10 cellular contexts compared by ENCODE assay signal in the genomic region with DNA sequence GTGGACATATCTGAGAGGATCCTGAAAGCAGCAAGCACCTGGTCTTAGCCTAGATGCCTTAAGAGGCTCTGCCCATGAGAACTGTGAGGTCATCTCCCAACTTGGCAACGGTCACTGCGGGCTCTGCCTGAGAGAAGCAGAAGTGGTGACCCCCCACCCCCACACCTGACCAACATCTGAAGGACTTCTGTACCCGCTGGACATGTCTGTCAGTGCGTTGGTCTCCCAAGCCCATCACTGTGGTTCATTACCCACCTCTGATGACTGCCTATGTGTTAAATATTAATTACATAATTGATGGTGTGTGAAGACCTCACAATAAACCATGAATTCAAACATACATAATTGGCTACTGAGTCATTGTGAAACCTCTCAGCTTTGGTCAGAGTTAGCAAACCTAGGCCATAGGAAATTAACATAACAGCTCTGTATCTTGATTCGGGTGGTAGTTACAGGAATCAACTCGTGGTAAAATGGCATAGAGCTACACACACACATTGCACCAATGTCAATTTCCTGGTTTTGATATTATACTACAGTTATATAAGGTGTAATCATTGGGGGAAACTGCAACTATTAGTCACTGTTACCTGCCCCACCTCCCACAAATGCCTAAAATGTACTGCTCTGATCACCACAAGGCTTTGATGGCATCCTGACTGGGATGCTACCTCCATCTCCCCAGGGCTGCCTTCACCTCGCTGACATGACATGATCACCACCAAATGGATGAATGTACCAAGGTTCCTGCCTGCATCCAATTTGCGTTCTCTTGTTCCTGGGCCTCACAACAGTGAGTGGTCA. TPM values are rescaled to one million over a fixed set of nuclear protein-coding genes. Genes with fewer than 3 reads are reported as not detected.
DNase-seq lines count a peak whose midpoint lies in the region; ATAC-seq and TF ChIP-seq lines count a peak whose summit lies in the region.
"Had no signal": no experiment of that assay in that cellular context is flagged by ENCODE, and none has a peak within 500 bp of the region (broad histone marks: within the 10 kb centered on the region; RNA-seq: fewer than 3 reads in every experiment).

No MANE protein-coding gene starts in this region.

- H3K9me3 Mint-ChIP-seq in endothelial cell (ENCODE audit: unreplicated experiment), result peaks cover 10% of the 10 kb centered on the region

- DNase-seq in myocyte (ENCODE audit: low read depth) (peak; percentile 33), Kasumi-1 (lab: John Stamatoyannopoulos, UW) (no peak), endothelial cell (ENCODE audit: low spot score) (no peak), SK-N-DZ (ENCODE audit: low spot score) (no peak), hippocampal formation (lab: John Stamatoyannopoulos, UW) (no peak)
- DNase-seq: naive B cell, RPMI8226 had no signal

- TF ChIP-seq CTCF in endothelial cell (IDR thresholded peaks at IDR 0.05; ENCODE audit: unreplicated experiment), result no peak

- ATAC-seq in GM18873 (IDR thresholded peaks at IDR 0.05; ENCODE audit: low FRiP score, unreplicated experiment) (peak; percentile 77), GM21723 (IDR thresholded peaks at IDR 0.05; ENCODE audit: unreplicated experiment) (peak; percentile 42), HG03460 (IDR thresholded peaks at IDR 0.05; ENCODE audit: unreplicated experiment) (peak; percentile 59)

- H3K4me3 Mint-ChIP-seq in endothelial cell (ENCODE audit: unreplicated experiment), result no peak overlapping the region

- no peaks in the 10 kb centered on the region for H3K4me1 Mint-ChIP-seq in endothelial cell (ENCODE audit: unreplicated experiment)

- peaks cover 11% of the 10 kb centered on the region for H3K36me3 Mint-ChIP-seq in endothelial cell (ENCODE audit: low read depth, unreplicated experiment)
- H3K36me3 Mint-ChIP-seq: naive B cell had no signal

- no peaks in the 10 kb centered on the region for H3K27me3 Mint-ChIP-seq in endothelial cell (ENCODE audit: unreplicated experiment)
- H3K27me3 Mint-ChIP-seq: naive B cell had no signal

- no peak overlapping the region for H3K27ac Mint-ChIP-seq in endothelial cell (ENCODE audit: unreplicated experiment)

RNA-seq across cellular contexts. Expression of gene GALNT1, which starts 4.3 kb away (rescaled TPM):
- total RNA-seq in myocyte (92.5 and 95.4 TPM in 2 replicates), endothelial cell (ENCODE audit: unreplicated experiment) (174 TPM)
- 40.4 TPM for polyA plus RNA-seq in myocyte (2012)
- polyA plus RNA-seq in SK-N-DZ (2014; cell fraction: cytosol; rRNA removed), result 32.5 and 39.0 TPM in 2 replicates
- 11.1 and 16.6 TPM in 2 replicates for polyA plus RNA-seq in SK-N-DZ (2014; cell fraction: nucleus; rRNA removed)
